10 cellular contexts compared by ENCODE assay signal in the genomic region with DNA sequence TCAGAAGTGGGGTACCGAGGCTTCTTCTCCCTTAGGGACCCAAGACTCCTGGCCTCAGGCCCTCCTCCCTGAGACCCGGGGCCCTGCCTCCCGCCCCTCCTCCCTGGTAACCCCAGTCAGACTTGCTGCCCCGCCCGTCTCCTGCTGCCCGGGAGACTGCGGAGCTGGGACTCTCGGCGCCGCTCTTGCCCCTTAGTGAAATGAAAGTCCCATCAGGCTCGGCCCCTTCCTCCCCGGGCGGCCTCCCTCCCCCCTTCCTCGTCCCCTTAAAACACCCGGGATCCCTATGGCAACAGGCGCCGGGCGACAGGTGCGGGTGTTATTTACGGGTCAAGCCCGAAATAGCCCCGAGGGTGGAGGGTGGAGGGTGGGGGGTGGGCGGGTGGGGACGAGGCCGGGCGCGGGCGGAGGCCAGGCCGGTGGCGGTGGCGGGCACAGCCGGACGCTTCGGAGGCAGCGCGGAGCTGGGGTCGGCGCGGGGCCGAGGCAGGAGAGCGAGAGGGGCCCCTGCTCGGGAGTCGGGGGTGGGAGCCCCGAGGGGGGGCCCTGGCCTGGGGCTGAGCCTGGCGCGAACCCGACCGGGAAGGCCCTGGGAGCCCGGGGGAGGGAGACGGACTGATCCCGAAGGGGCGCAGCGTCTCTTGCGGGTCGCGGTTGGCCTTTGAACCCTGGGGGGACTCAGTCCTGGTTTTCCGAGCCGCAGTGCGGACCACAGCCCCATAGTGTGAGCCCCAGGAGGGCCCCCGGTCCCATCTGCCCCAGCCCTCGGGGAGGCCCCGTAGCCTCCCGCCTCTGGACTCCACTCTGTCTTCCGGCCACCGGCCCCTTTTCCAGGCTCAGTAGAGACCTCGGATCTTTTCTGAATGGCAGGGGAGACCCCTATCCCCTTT. TPM values are rescaled to one million over a fixed set of nuclear protein-coding genes. Genes with fewer than 3 reads are reported as not detected.
A peak's percentile ranks its signal among the peaks of the same experiment; 100 is the strongest.
DNase-seq lines count a peak whose midpoint lies in the region; ATAC-seq, FAIRE-seq and TF ChIP-seq lines count a peak whose summit lies in the region.
"Had no signal": no experiment of that assay in that cellular context is flagged by ENCODE, and none has a peak within 500 bp of the region (broad histone marks: within the 10 kb centered on the region; RNA-seq: fewer than 3 reads in every experiment).

A gene with protein sequence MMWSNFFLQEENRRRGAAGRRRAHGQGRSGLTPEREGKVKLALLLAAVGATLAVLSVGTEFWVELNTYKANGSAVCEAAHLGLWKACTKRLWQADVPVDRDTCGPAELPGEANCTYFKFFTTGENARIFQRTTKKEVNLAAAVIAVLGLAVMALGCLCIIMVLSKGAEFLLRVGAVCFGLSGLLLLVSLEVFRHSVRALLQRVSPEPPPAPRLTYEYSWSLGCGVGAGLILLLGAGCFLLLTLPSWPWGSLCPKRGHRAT (plus strand): TSS at position 414 of the 890 bp plus-strand sequence. CDS start 1,241 bp downstream, outside the sequence.

- TF ChIP-seq CTCF in WTC11 (IDR thresholded peaks at IDR 0.05), result no peak
- TF ChIP-seq CTCF in kidney epithelial cell (IDR thresholded peaks at IDR 0.05; ENCODE audit: insufficient read depth, low read length, poor library complexity, severe bottlenecking), result no peak

- peak within 1 kb of the TSS; percentile 13 for H3K4me3 ChIP-seq in kidney epithelial cell (ENCODE audit: low read depth, low read length)

- peaks cover 16% of the 10 kb centered on the region for H3K4me1 Mint-ChIP-seq in WTC11

- H3K27me3 ChIP-seq in kidney epithelial cell (ENCODE audit: control insufficient read depth, insufficient read depth, low read length), result peaks cover 33% of the 10 kb centered on the region

- CTCF ChIA-PET in WTC11 (lab: Charles Lee), result interaction anchor here (0.6 to 2.7 kb wide), 8 partner anchors 11 to 181 kb away, joined by 3 to 13 read pairs (median 4); no protein-coding TSS in a partner anchor

- ATAC-seq in left cardiac atrium (peak in 1 of 2 donors; percentile 15), left ventricle myocardium superior (no peak), WTC11 (peak; percentile 60)
- ATAC-seq in activated naive CD4-positive, alpha-beta T cell treated with anti-CD3 and anti-CD28 coated beads, Interleukin-2, amount 50 U/mL, for 72 hours, result no peak

- peaks cover 48% of the 10 kb centered on the region for H3K27me3 Mint-ChIP-seq in WTC11 (ENCODE audit: low read depth)

- peak within 1 kb of the TSS; percentile 68 for H3K4me3 Mint-ChIP-seq in WTC11

- DNase-seq in left cardiac atrium (peak; percentile 46), left ventricle myocardium superior (no peak), WTC11 (ENCODE audit: low spot score) (peak; percentile 69), kidney epithelial cell (ENCODE audit: low read depth) (no peak), urothelium cell line (ENCODE audit: low spot score) (peak; percentile 79), medulla oblongata (ENCODE audit: extremely low spot score) (no peak), HUDEP-2 (lab: John Stamatoyannopoulos, UW; ENCODE audit: unreplicated experiment in 76 of 76) (no peak)
- DNase-seq in activated naive CD4-positive, alpha-beta T cell treated with anti-CD3 and anti-CD28 coated beads, Interleukin-2, amount 50 U/mL, for 72 hours (ENCODE audit: low spot score in 2 of 2), result no peak

- H3K36me3 Mint-ChIP-seq in WTC11, result no peaks in the 10 kb centered on the region
- H3K36me3 Mint-ChIP-seq in activated naive CD4-positive, alpha-beta T cell treated with anti-CD3 and anti-CD28 coated beads, Interleukin-2, amount 50 U/mL, for 72 hours, result no peaks in the 10 kb centered on the region

- intact Hi-C loops in left cardiac atrium (cut with DNase I) (no loop called here), left ventricle myocardium superior (cut with micrococcal nuclease) (no loop called here)

- POLR2A ChIA-PET in WTC11 (lab: Charles Lee), result interaction anchor here (0.5 to 1.0 kb wide), 3 partner anchors 11 to 84 kb away, joined by 3 to 4 read pairs (median 3); no protein-coding TSS in a partner anchor

- no peaks in the 10 kb centered on the region for H3K9me3 Mint-ChIP-seq in WTC11
- H3K9me3 Mint-ChIP-seq in activated naive CD4-positive, alpha-beta T cell treated with anti-CD3 and anti-CD28 coated beads, Interleukin-2, amount 50 U/mL, for 72 hours, result no peaks in the 10 kb centered on the region

- H3K36me3 ChIP-seq in kidney epithelial cell (ENCODE audit: control insufficient read depth, insufficient read depth, low read length), result no peaks in the 10 kb centered on the region

- no peak for FAIRE-seq in urothelium cell line (lab: Jason Lieb, UNC)
- FAIRE-seq: G401.6, TTC549 had no signal

- H3K27ac Mint-ChIP-seq in WTC11, result no peak within 1 kb of the TSS
- H3K27ac Mint-ChIP-seq in activated naive CD4-positive, alpha-beta T cell treated with anti-CD3 and anti-CD28 coated beads, Interleukin-2, amount 50 U/mL, for 72 hours, result no peak within 1 kb of the TSS

TF ChIP-seq in WTC11, 78 proteins besides CTCF, POLR2A, EP300 and RAD21:
- 0 out of 2 replicates have a peak, but pooled peaks have one; percentile 25 for TF ChIP-seq SP1 (CRISPR knock-in tag; conservative IDR thresholded peaks at IDR 0.05)
- TF ChIP-seq, protein P1, sequence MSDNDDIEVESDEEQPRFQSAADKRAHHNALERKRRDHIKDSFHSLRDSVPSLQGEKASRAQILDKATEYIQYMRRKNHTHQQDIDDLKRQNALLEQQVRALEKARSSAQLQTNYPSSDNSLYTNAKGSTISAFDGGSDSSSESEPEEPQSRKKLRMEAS (CRISPR knock-in tag; IDR thresholded peaks at IDR 0.05), result no peak
- peak; percentile 30; the same call in 1 of the 2 replicates for TF ChIP-seq ZNF263 (CRISPR knock-in tag; IDR thresholded peaks at IDR 0.05; ENCODE audit: low read depth)

RNA-seq across cellular contexts. Expression of the gene that starts here (rescaled TPM):
- total RNA-seq in left cardiac atrium (under 1 TPM in 1 of 2 donors, not detected in 1; 0.21 TPM), left ventricle myocardium superior (not detected), WTC11 (2021) (2.5 to 3.3 TPM (median 2.5 TPM) in 3 replicates), kidney epithelial cell (not detected in 2 replicates)
- not detected for total RNA-seq in activated naive CD4-positive, alpha-beta T cell treated with anti-CD3 and anti-CD28 coated beads, Interleukin-2, amount 50 U/mL, for 72 hours

Comparison
In these comparisons a context has a peak if more than half of its experiments do, and no peak if none do; other contexts are left out.
1. Peak in DNase-seq in left cardiac atrium; RNA of the gene not detected or under 1 TPM.
2. DNase-seq: peak in WTC11 (single experiment) and urothelium cell line (single experiment); none in left ventricle myocardium superior (single experiment), kidney epithelial cell (single experiment), activated naive CD4-positive, alpha-beta T cell treated with anti-CD3 and anti-CD28 coated beads, Interleukin-2, amount 50 U/mL, for 72 hours (0 of 2), medulla oblongata (single experiment) and HUDEP-2 (0 of 76).